1 cellular context compared by ENCODE assay signal in the genomic region with DNA sequence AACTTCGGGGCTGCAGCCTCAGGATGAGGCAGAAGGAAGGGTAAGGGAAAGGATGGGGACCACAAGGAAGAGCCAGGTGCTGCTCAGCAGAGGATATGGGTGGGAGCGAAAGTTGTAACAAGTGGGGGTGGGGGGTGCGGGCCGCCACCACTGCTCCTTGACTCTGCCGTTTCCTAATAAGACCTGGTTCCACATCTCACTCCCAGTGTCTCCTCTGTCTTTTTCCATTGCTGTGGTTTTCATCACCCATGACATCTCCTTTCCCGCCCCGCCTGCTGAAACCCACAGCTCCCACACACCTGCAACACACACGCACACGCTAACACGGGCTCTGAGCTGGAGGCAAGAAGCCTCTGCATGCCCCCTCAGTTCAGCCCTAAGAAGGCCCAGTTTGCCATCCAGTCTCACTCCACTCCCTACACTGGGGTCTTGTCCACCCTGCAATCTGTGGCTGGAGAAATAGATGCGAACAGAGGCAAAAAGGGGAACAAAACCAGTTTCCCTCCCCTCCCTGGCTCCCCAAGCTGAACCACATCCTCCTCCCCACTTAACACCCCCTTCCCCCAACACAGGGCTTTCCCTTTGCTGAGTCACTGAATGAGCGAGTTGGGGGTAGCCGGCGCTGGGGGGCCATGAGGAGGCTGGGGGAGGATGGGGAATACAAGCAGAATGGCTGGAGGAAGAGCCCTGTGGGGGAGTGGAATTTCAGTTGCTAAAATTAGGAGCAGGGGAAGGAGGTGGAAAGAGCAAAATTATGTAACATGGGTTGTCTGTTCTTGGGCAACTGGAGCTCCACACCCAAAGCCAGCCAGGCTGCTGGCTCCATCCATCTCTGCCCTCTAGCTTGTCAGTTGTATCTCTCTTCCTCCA.
A peak's percentile ranks its signal among the peaks of the same experiment; 100 is the strongest.
TF ChIP-seq lines count a peak whose summit lies in the region.

No MANE protein-coding gene starts in this region.

TF ChIP-seq in K562, 482 proteins besides CTCF, POLR2A, EP300 and RAD21 (continues in another document):
- TF ChIP-seq SAP30 (IDR thresholded peaks at IDR 0.05; ENCODE audit: borderline replicate concordance, insufficient read depth, low read depth, low read length, poor library complexity, severe bottlenecking) (no peak), IFI16 (CRISPR knock-in tag; IDR thresholded peaks at IDR 0.05) (no peak), ERF (CRISPR knock-in tag; IDR thresholded peaks at IDR 0.05) (no peak), ZNF174 (CRISPR knock-in tag; IDR thresholded peaks at IDR 0.05) (no peak), MEF2A (IDR thresholded peaks at IDR 0.05; ENCODE audit: control insufficient read depth, low read depth, low read length) (peak; percentile 57), ZNF217 (CRISPR knock-in tag; IDR thresholded peaks at IDR 0.05) (no peak), MEIS2 (IDR thresholded peaks at IDR 0.05; ENCODE audit: partially characterized antibody) (no peak), ZC3H8 (IDR thresholded peaks at IDR 0.05) (no peak), RFX1 (IDR thresholded peaks at IDR 0.05) (no peak), SREBF2 (CRISPR knock-in tag; IDR thresholded peaks at IDR 0.05) (no peak), KDM1A (IDR thresholded peaks at IDR 0.05) (peak; percentile 19 to 50; a peak in 2 of 4 replicates), NFIC (IDR thresholded peaks at IDR 0.05) (0 out of 2 replicates have a peak, but pooled peaks have one; percentile 21), ZNF696 (CRISPR knock-in tag; conservative IDR thresholded peaks at IDR 0.05) (no peak), CAMTA2 (CRISPR knock-in tag; conservative IDR thresholded peaks at IDR 0.05) (no peak), BCL6 (CRISPR knock-in tag; IDR thresholded peaks at IDR 0.05) (no peak), MAFG (tag; conservative IDR thresholded peaks at IDR 0.05) (peak; percentile 70), PTRF (tag; IDR thresholded peaks at IDR 0.05) (no peak), NFRKB (IDR thresholded peaks at IDR 0.05; ENCODE audit: low read depth) (0 out of 2 replicates have a peak, but pooled peaks have one; percentile 12), NRF1 (conservative IDR thresholded peaks at IDR 0.05 in 1 of 2, IDR thresholded peaks at IDR 0.05 in 1 of 2) (no peak), SRSF9 (IDR thresholded peaks at IDR 0.05; ENCODE audit: borderline replicate concordance, low read depth, low read length) (no peak), CHD1 (IDR thresholded peaks at IDR 0.05; ENCODE audit: low read length) (no peak), SIRT6 (IDR thresholded peaks at IDR 0.05; ENCODE audit: low read depth, low read length) (no peak), GABPA (tag; conservative IDR thresholded peaks at IDR 0.05; ENCODE audit: low read depth) (peak; percentile 67), NR3C1 (CRISPR knock-in tag; IDR thresholded peaks at IDR 0.05) (no peak), HOXB6 (CRISPR knock-in tag; IDR thresholded peaks at IDR 0.05; ENCODE audit: borderline replicate concordance) (no peak), POLR2B (IDR thresholded peaks at IDR 0.05; ENCODE audit: low read depth, partially characterized antibody) (no peak), SPI1 (IDR thresholded peaks at IDR 0.05; ENCODE audit: borderline replicate concordance, low read depth, low read length) (0 out of 2 replicates have a peak, but pooled peaks have one; percentile 16), ESRRB (CRISPR knock-in tag; IDR thresholded peaks at IDR 0.05; ENCODE audit: borderline replicate concordance) (no peak), CBX3 (IDR thresholded peaks at IDR 0.05; ENCODE audit: borderline replicate concordance in 1 of 2, low read length in 2 of 2) (no peak), ARHGAP35 (IDR thresholded peaks at IDR 0.05; ENCODE audit: partially characterized antibody) (no peak), ZNF583 (CRISPR knock-in tag; IDR thresholded peaks at IDR 0.05) (0 out of 2 replicates have a peak, but pooled peaks have one; percentile 53), HDAC2 (IDR thresholded peaks at IDR 0.05) (peak; percentile 34; the same call in 1 of the 2 replicates), POLR2AphosphoS2 (IDR thresholded peaks at IDR 0.05; ENCODE audit: low read length) (no peak), CREM (IDR thresholded peaks at IDR 0.05; ENCODE audit: low read depth) (peak; percentile 52), ZFP30 (CRISPR knock-in tag; IDR thresholded peaks at IDR 0.05; ENCODE audit: borderline replicate concordance) (no peak), STAT5B (CRISPR knock-in tag; IDR thresholded peaks at IDR 0.05) (no peak), NFE2 (IDR thresholded peaks at IDR 0.05; ENCODE audit: low read depth) (peak; percentile 97), NCOA6 (IDR thresholded peaks at IDR 0.05) (no peak), ZEB2 (IDR thresholded peaks at IDR 0.05) (no peak), SRF (CRISPR knock-in tag; IDR thresholded peaks at IDR 0.05) (no peak), GATAD2B (IDR thresholded peaks at IDR 0.05; ENCODE audit: borderline replicate concordance) (no peak), GTF2A2 (tag; IDR thresholded peaks at IDR 0.05) (no peak), MBD2 (IDR thresholded peaks at IDR 0.05; ENCODE audit: borderline replicate concordance, low read depth) (peak; percentile 33; the same call in 1 of the 2 replicates), ZC3H11A (IDR thresholded peaks at IDR 0.05; ENCODE audit: low read depth, low read length) (no peak), HIVEP1 (CRISPR knock-in tag; IDR thresholded peaks at IDR 0.05) (peak; percentile 89)
- TF ChIP-seq, protein P1, sequence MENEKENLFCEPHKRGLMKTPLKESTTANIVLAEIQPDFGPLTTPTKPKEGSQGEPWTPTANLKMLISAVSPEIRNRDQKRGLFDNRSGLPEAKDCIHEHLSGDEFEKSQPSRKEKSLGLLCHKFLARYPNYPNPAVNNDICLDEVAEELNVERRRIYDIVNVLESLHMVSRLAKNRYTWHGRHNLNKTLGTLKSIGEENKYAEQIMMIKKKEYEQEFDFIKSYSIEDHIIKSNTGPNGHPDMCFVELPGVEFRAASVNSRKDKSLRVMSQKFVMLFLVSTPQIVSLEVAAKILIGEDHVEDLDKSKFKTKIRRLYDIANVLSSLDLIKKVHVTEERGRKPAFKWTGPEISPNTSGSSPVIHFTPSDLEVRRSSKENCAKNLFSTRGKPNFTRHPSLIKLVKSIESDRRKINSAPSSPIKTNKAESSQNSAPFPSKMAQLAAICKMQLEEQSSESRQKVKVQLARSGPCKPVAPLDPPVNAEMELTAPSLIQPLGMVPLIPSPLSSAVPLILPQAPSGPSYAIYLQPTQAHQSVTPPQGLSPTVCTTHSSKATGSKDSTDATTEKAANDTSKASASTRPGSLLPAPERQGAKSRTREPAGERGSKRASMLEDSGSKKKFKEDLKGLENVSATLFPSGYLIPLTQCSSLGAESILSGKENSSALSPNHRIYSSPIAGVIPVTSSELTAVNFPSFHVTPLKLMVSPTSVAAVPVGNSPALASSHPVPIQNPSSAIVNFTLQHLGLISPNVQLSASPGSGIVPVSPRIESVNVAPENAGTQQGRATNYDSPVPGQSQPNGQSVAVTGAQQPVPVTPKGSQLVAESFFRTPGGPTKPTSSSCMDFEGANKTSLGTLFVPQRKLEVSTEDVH (IDR thresholded peaks at IDR 0.05; ENCODE audit: low read depth, partially characterized antibody), result peak; percentile 46
- TF ChIP-seq, protein P2, sequence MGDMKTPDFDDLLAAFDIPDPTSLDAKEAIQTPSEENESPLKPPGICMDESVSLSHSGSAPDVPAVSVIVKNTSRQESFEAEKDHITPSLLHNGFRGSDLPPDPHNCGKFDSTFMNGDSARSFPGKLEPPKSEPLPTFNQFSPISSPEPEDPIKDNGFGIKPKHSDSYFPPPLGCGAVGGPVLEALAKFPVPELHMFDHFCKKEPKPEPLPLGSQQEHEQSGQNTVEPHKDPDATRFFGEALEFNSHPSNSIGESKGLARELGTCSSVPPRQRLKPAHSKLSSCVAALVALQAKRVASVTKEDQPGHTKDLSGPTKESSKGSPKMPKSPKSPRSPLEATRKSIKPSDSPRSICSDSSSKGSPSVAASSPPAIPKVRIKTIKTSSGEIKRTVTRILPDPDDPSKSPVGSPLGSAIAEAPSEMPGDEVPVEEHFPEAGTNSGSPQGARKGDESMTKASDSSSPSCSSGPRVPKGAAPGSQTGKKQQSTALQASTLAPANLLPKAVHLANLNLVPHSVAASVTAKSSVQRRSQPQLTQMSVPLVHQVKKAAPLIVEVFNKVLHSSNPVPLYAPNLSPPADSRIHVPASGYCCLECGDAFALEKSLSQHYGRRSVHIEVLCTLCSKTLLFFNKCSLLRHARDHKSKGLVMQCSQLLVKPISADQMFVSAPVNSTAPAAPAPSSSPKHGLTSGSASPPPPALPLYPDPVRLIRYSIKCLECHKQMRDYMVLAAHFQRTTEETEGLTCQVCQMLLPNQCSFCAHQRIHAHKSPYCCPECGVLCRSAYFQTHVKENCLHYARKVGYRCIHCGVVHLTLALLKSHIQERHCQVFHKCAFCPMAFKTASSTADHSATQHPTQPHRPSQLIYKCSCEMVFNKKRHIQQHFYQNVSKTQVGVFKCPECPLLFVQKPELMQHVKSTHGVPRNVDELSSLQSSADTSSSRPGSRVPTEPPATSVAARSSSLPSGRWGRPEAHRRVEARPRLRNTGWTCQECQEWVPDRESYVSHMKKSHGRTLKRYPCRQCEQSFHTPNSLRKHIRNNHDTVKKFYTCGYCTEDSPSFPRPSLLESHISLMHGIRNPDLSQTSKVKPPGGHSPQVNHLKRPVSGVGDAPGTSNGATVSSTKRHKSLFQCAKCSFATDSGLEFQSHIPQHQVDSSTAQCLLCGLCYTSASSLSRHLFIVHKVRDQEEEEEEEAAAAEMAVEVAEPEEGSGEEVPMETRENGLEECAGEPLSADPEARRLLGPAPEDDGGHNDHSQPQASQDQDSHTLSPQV (IDR thresholded peaks at IDR 0.05), result no peak
- TF ChIP-seq, protein P3, sequence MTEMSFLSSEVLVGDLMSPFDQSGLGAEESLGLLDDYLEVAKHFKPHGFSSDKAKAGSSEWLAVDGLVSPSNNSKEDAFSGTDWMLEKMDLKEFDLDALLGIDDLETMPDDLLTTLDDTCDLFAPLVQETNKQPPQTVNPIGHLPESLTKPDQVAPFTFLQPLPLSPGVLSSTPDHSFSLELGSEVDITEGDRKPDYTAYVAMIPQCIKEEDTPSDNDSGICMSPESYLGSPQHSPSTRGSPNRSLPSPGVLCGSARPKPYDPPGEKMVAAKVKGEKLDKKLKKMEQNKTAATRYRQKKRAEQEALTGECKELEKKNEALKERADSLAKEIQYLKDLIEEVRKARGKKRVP (CRISPR knock-in tag; IDR thresholded peaks at IDR 0.05), result peak; percentile 81
- TF ChIP-seq, protein P4, sequence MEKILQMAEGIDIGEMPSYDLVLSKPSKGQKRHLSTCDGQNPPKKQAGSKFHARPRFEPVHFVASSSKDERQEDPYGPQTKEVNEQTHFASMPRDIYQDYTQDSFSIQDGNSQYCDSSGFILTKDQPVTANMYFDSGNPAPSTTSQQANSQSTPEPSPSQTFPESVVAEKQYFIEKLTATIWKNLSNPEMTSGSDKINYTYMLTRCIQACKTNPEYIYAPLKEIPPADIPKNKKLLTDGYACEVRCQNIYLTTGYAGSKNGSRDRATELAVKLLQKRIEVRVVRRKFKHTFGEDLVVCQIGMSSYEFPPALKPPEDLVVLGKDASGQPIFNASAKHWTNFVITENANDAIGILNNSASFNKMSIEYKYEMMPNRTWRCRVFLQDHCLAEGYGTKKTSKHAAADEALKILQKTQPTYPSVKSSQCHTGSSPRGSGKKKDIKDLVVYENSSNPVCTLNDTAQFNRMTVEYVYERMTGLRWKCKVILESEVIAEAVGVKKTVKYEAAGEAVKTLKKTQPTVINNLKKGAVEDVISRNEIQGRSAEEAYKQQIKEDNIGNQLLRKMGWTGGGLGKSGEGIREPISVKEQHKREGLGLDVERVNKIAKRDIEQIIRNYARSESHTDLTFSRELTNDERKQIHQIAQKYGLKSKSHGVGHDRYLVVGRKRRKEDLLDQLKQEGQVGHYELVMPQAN (IDR thresholded peaks at IDR 0.05; ENCODE audit: borderline replicate concordance), result no peak
- TF ChIP-seq, protein P5, sequence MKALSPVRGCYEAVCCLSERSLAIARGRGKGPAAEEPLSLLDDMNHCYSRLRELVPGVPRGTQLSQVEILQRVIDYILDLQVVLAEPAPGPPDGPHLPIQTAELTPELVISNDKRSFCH (CRISPR knock-in tag; IDR thresholded peaks at IDR 0.05), result no peak
- TF ChIP-seq, protein P5 (tag; IDR thresholded peaks at IDR 0.05), result no peak
- TF ChIP-seq, protein P6, sequence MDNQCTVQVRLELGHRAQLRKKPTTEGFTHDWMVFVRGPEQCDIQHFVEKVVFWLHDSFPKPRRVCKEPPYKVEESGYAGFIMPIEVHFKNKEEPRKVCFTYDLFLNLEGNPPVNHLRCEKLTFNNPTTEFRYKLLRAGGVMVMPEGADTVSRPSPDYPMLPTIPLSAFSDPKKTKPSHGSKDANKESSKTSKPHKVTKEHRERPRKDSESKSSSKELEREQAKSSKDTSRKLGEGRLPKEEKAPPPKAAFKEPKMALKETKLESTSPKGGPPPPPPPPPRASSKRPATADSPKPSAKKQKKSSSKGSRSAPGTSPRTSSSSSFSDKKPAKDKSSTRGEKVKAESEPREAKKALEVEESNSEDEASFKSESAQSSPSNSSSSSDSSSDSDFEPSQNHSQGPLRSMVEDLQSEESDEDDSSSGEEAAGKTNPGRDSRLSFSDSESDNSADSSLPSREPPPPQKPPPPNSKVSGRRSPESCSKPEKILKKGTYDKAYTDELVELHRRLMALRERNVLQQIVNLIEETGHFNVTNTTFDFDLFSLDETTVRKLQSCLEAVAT (IDR thresholded peaks at IDR 0.05), result no peak
- TF ChIP-seq, protein P7, sequence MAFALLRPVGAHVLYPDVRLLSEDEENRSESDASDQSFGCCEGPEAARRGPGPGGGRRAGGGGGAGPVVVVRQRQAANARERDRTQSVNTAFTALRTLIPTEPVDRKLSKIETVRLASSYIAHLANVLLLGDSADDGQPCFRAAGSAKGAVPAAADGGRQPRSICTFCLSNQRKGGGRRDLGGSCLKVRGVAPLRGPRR (CRISPR knock-in tag; IDR thresholded peaks at IDR 0.05), result no peak
- TF ChIP-seq, protein P8, sequence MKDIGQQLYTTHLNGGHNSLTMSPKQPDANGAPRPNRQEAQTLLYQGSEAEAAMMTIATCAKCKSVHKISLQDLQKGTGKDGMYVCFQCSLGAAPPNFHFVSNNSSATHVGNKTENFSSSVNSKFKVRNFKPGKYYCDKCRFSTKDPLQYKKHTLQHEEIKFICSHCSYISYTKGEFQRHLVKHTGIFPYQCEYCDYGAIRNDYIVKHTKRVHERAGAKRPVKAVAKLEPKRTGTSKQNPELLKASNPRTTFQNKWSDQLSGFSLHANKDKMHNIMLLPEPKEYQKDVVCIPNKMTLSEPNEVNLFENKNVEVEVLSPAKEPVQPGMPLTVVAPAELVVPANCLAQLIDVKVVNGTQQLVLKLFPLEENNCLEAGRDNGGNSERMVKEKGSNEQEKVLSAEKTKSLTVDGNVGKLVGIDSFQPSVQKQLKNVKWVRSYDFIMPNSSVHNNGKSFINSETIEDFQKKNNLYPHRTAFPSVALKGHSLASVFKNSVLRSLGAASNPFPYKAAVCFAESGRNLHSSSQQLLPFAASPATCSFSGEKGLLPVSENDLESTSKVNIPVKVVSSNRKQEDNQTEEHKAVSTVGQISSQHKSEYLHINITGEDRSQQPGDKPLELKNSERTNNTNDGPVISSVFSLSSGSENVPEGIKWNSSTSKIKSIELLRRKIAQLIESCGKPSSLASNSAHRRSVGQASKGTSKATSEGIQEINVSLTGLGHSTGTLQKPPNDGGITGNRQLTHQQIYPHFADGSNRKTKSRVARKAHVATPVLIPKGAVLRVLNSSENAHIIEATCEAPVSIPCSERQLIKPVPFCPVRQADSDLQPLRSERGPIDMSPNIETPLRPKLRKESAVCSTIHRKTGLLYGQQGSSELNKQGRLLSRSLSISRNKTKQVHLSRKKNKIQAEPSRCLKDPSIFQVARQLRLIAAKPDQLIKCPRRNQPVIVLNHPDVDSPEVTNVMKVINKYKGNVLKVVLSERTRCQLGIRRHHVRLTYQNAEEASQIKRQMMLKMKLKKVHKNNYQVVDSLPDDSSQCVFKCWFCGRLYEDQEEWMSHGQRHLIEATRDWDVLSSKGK (CRISPR knock-in tag; IDR thresholded peaks at IDR 0.05), result no peak
